ENCODE assay signal across 2 cellular contexts in genomic region chr2:10140841-10141610, GRCh38.
A peak's percentile ranks its signal among the peaks of the same experiment; 100 is the strongest.
TF ChIP-seq lines count a peak whose summit lies in the region.

No MANE protein-coding gene starts in this region.

TF ChIP-seq in Ishikawa, 13 proteins besides CTCF, POLR2A, EP300 and RAD21:
- no peak for TF ChIP-seq FOXM1 (IDR thresholded peaks at IDR 0.05; ENCODE audit: borderline replicate concordance, low read depth)
- TF ChIP-seq CREB1 (IDR thresholded peaks at IDR 0.05; ENCODE audit: low read depth) = no peak
- no peak for TF ChIP-seq TAF1 (IDR thresholded peaks at IDR 0.05; ENCODE audit: low read depth)
- no peak for TF ChIP-seq TCF12 (IDR thresholded peaks at IDR 0.05; ENCODE audit: low read depth)
- TF ChIP-seq CEBPB (IDR thresholded peaks at IDR 0.05) = no peak
- no peak for TF ChIP-seq ZBTB7A (IDR thresholded peaks at IDR 0.05; ENCODE audit: low read depth)
TF ChIP-seq in Ishikawa: peak in this region for 0.

TF ChIP-seq in K562, 482 proteins besides CTCF, POLR2A, EP300 and RAD21:
- TF ChIP-seq POLR2G (IDR thresholded peaks at IDR 0.05; ENCODE audit: low read depth, low read length) = peak; percentile 43; the same call in 1 of the 2 replicates
- no peak for TF ChIP-seq HINFP (tag; conservative IDR thresholded peaks at IDR 0.05; ENCODE audit: low read depth)
